1 cellular context compared by ENCODE assay signal in the genomic region with DNA sequence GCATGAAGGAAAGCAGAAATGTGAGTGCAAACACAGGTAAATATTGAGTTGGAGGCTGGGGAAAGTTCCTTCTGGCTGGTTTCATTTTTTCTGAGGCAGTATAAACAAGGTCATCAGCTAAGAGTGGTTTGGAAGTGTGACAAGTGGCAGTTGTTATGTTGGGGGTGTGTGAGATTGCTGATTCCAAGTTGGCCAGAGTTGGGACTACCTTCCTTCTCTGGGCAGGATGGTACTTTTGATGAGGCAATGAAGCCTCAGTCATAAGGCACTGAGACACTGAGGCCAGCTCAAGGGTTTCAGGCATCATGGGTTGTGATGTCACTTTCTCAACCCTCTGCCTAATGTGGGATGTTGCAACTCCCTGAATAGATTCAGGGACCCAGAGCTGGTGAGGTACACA.
TF ChIP-seq lines count a peak whose summit lies in the region.

No MANE protein-coding gene starts in this region.

TF ChIP-seq in HepG2, 621 proteins besides CTCF, POLR2A, EP300 and RAD21:
- no peak for TF ChIP-seq ZNF615 (CRISPR knock-in tag; IDR thresholded peaks at IDR 0.05; ENCODE audit: borderline replicate concordance)
- no peak for TF ChIP-seq NR1H2 (CRISPR knock-in tag; IDR thresholded peaks at IDR 0.05; ENCODE audit: borderline replicate concordance, low read depth)
- TF ChIP-seq, protein P1, sequence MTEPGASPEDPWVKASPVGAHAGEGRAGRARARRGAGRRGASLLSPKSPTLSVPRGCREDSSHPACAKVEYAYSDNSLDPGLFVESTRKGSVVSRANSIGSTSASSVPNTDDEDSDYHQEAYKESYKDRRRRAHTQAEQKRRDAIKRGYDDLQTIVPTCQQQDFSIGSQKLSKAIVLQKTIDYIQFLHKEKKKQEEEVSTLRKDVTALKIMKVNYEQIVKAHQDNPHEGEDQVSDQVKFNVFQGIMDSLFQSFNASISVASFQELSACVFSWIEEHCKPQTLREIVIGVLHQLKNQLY (CRISPR knock-in tag; IDR thresholded peaks at IDR 0.05), result no peak
- no peak for TF ChIP-seq ZBTB3 (CRISPR knock-in tag; IDR thresholded peaks at IDR 0.05; ENCODE audit: borderline replicate concordance, low read depth)
- TF ChIP-seq EED (CRISPR knock-in tag; IDR thresholded peaks at IDR 0.05), result no peak
- no peak for TF ChIP-seq ZNF451 (CRISPR knock-in tag; IDR thresholded peaks at IDR 0.05)
